ENCODE assay signal across 22 cellular contexts in genomic region chr14:99940064-99940463, GRCh38.
"Had no signal": no experiment of that assay in that cellular context is flagged by ENCODE, and none has a peak within 500 bp of the region (broad histone marks: within the 10 kb centered on the region; RNA-seq: fewer than 3 reads in every experiment).

No MANE protein-coding gene starts in this region.

- H3K27me3 ChIP-seq: colonic mucosa, esophagus squamous epithelium, gastrocnemius medialis, heart right ventricle, left lung had no signal

- H3K27ac Mint-ChIP-seq: dendritic cell treated with granulocyte-macrophage colony-stimulating factor and Interleukin-4, amounts not matched to agents 40 ng/mL and 50 ng/mL, for 4 days; effector memory CD8-positive, alpha-beta T cell; endodermal cell had no signal

- ATAC-seq: effector memory CD8-positive, alpha-beta T cell; esophagus mucosa; gastrocnemius medialis; heart right ventricle; left cardiac atrium; left lung; left ventricle myocardium superior; lower lobe of right lung had no signal

- H3K9me3 Mint-ChIP-seq: dendritic cell treated with granulocyte-macrophage colony-stimulating factor and Interleukin-4, amounts not matched to agents 40 ng/mL and 50 ng/mL, for 4 days; effector memory CD8-positive, alpha-beta T cell; endodermal cell had no signal

- DNase-seq: colonic mucosa; cortex of kidney; effector CD8-positive, alpha-beta T cell; effector memory CD8-positive, alpha-beta T cell; endodermal cell; erythroblast; esophagus squamous epithelium; foreskin fibroblast; foreskin melanocyte; gastrocnemius medialis; glutamatergic neuron; heart right ventricle; hippocampal formation; left cardiac atrium; left lung; left ventricle myocardium superior; lower lobe of right lung; mesenchymal stem cell; midbrain had no signal

- H3K9me3 ChIP-seq: colonic mucosa, esophagus squamous epithelium, gastrocnemius medialis, heart right ventricle, left lung, lower lobe of right lung had no signal

- H3K4me3 Mint-ChIP-seq: dendritic cell treated with granulocyte-macrophage colony-stimulating factor and Interleukin-4, amounts not matched to agents 40 ng/mL and 50 ng/mL, for 4 days; effector memory CD8-positive, alpha-beta T cell; endodermal cell had no signal

- H3K4me1 ChIP-seq: colonic mucosa, gastrocnemius medialis, heart right ventricle, left lung, lower lobe of right lung had no signal

- H3K27ac ChIP-seq: colonic mucosa, epithelial cell of prostate, esophagus squamous epithelium, gastrocnemius medialis, heart right ventricle, left lung, lower lobe of right lung had no signal

- H3K4me3 ChIP-seq: colonic mucosa, esophagus squamous epithelium, gastrocnemius medialis, heart right ventricle, left lung, lower lobe of right lung had no signal

- H3K36me3 ChIP-seq: colonic mucosa had no signal
